10 cellular contexts compared by ENCODE assay signal in genomic region chr6:41619193-41619592, GRCh38. TPM values are rescaled to one million over a fixed set of nuclear protein-coding genes. Genes with fewer than 3 reads are reported as not detected.
"Had no signal": no experiment of that assay in that cellular context is flagged by ENCODE, and none has a peak within 500 bp of the region (broad histone marks: within the 10 kb centered on the region; RNA-seq: fewer than 3 reads in every experiment).

No MANE protein-coding gene starts in this region.

RNA-seq across cellular contexts. Expression of gene MDFI, which starts 19.1 kb away (rescaled TPM):
- total RNA-seq: activated CD4-positive, alpha-beta memory T cell treated with anti-CD3 and anti-CD28 coated beads, Interleukin-2, amount 10 ng/mL, durations not matched to agents 7 days and 5 days; activated CD4-positive, alpha-beta T cell treated with anti-CD3 and anti-CD28 coated beads for 36 hours; activated CD4-positive, alpha-beta T cell treated with anti-CD3 and anti-CD28 coated beads, Interleukin-2, amount 10 ng/mL, durations not matched to agents 7 days and 5 days; activated CD8-positive, alpha-beta memory T cell treated with anti-CD3 and anti-CD28 coated beads, Interleukin-2, amount 10 ng/mL, durations not matched to agents 7 days and 5 days; activated CD8-positive, alpha-beta T cell treated with anti-CD3 and anti-CD28 coated beads, Interleukin-2, amount 10 ng/mL, durations not matched to agents 7 days and 5 days; activated naive CD8-positive, alpha-beta T cell treated with anti-CD3 and anti-CD28 coated beads, Interleukin-2, amount 10 ng/mL, durations not matched to agents 7 days and 5 days; activated T-helper 2 cell treated with anti-CD3 and anti-CD28 coated beads, Interferon-gamma antibody, Interleukin-2, Interleukin-4, amounts not matched to agents 10 μg/mL and 5 μg/mL and 100 μg/mL, durations not matched to agents 14 hours and 24 hours and 36 hours; T-helper 1 cell treated with Interleukin-12 subunit alpha and Interleukin-12 subunit beta and Interleukin-4 antibody, amounts not matched to agents 30 ng/mL and 1 ng/mL, for 36 hours; T-helper 17 cell; T-helper 2 cell treated with Interferon-gamma antibody and Interleukin-4, amounts not matched to agents 100 ng/mL and 5 ng/mL, for 36 hours had no signal
